In genomic region chr20:56117350-56117749, GRCh38 we compare ENCODE assay signal across 28 cellular contexts.
"Had no signal": no experiment of that assay in that cellular context is flagged by ENCODE, and none has a peak within 500 bp of the region (broad histone marks: within the 10 kb centered on the region; RNA-seq: fewer than 3 reads in every experiment).

No MANE protein-coding gene starts in this region.

- FAIRE-seq: colon, kidney had no signal

- H3K36me3 ChIP-seq: esophagus squamous epithelium, gastroesophageal sphincter, heart left ventricle, left lung, lower lobe of right lung had no signal

- H3K27me3 ChIP-seq: dorsolateral prefrontal cortex, esophagus squamous epithelium, gastroesophageal sphincter, heart left ventricle, hepatocyte, left lung had no signal

- ATAC-seq: esophagus mucosa, gastroesophageal sphincter, heart left ventricle, left colon, left lung, left ventricle myocardium superior, lower lobe of right lung, mucosa of descending colon had no signal

- H3K4me3 ChIP-seq: coronary artery, dorsolateral prefrontal cortex, esophagus squamous epithelium, gastroesophageal sphincter, heart left ventricle, hepatocyte, left lung, lower lobe of right lung, mucosa of descending colon had no signal

- H3K36me3 Mint-ChIP-seq: immature natural killer cell, naive B cell had no signal

- DNase-seq: dermis blood vessel endothelial cell; dorsolateral prefrontal cortex; effector CD4-positive, alpha-beta T cell; effector memory CD4-positive, alpha-beta T cell; erythroblast; esophagus squamous epithelium; foreskin fibroblast; foreskin melanocyte; heart left ventricle; hypothalamus; immature natural killer cell; islet precursor cell; kidney; kidney glomerular epithelial cell; left colon; left lung; left ventricle myocardium superior; lower lobe of right lung; mesenchymal stem cell; mucosa of descending colon; naive B cell had no signal

- H2AFZ ChIP-seq: hepatocyte had no signal

- H3K27ac ChIP-seq: coronary artery, dorsolateral prefrontal cortex, epithelial cell of prostate, esophagus squamous epithelium, gastroesophageal sphincter, heart left ventricle, hepatocyte, left lung, lower lobe of right lung had no signal

- H3K79me2 ChIP-seq: hepatocyte had no signal

- H3K4me1 ChIP-seq: esophagus squamous epithelium, gastroesophageal sphincter, heart left ventricle, left lung, lower lobe of right lung had no signal

- H3K9me3 ChIP-seq: esophagus squamous epithelium, gastroesophageal sphincter, left lung, lower lobe of right lung, mucosa of descending colon had no signal

- H3K4me2 ChIP-seq: hepatocyte had no signal

- H3K4me1 Mint-ChIP-seq: immature natural killer cell, mesothelial cell of epicardium, naive B cell had no signal

- H3K27me3 Mint-ChIP-seq: naive B cell had no signal

- H3K27ac Mint-ChIP-seq: immature natural killer cell, mesothelial cell of epicardium had no signal

- H3K4me3 Mint-ChIP-seq: immature natural killer cell, mesothelial cell of epicardium, naive B cell had no signal
